ENCODE assay signal across 8 cellular contexts in genomic region chr5:140038373-140038957, GRCh38. TPM values are rescaled to one million over a fixed set of nuclear protein-coding genes. Genes with fewer than 3 reads are reported as not detected.
DNase-seq lines count a peak whose midpoint lies in the region; ATAC-seq and TF ChIP-seq lines count a peak whose summit lies in the region.

No MANE protein-coding gene starts in this region.

- CTCF ChIA-PET in BJ (lab: Yijun Ruan, JAX): interaction anchor here (1.2 kb wide), 1 partner anchor 118 kb away, joined by 4 read pairs; no protein-coding TSS in a partner anchor
- CTCF ChIA-PET in HEK293 (lab: Yijun Ruan, JAX): interaction anchor here (1.8 to 1.9 kb wide), 2 partner anchors 9 to 69 kb away, joined by 4 to 7 read pairs; no protein-coding TSS in a partner anchor

- H3K79me1 ChIP-seq in mesenchymal stem cell (replicated peaks; ENCODE audit: low read length, poor library complexity, severe bottlenecking): no peaks in the 10 kb centered on the region

- TF ChIP-seq CTCF in BJ (IDR thresholded peaks at IDR 0.05; ENCODE audit: insufficient read depth, low read depth, low read length) (no peak), HEK293 (tag by site-specific recombination; IDR thresholded peaks at IDR 0.05) (no peak), body of pancreas (IDR thresholded peaks at IDR 0.05) (no peak)

- H3K14ac ChIP-seq in mesenchymal stem cell (ENCODE audit: low read length in 2 of 2): no peak overlapping the region

- peaks cover 71% of the 10 kb centered on the region for H3K27me3 Mint-ChIP-seq in activated T-cell treated with anti-CD3 and anti-CD28 coated beads, Interleukin-2, amount 50 U/mL, for 72 hours (ENCODE audit: low read depth)

- H3K36me3 ChIP-seq in BJ (ENCODE audit: control insufficient read depth, insufficient read depth, low read length) (no peaks in the 10 kb centered on the region), HEK293 (ENCODE audit: control insufficient read depth in 2 of 2, insufficient read depth in 1 of 2, low read length in 2 of 2) (no peaks in the 10 kb centered on the region), body of pancreas (replicated peaks in 1 of 2; ENCODE audit: insufficient read depth in 1 of 2, low read depth in 2 of 2) (no peaks in the 10 kb centered on the region), mesenchymal stem cell (ENCODE audit: control insufficient read depth in 1 of 2, insufficient read depth in 2 of 2, low read depth in 1 of 2, low read length in 2 of 2) (no peaks in the 10 kb centered on the region)

- no peaks in the 10 kb centered on the region for H3K9me3 Mint-ChIP-seq in activated T-cell treated with anti-CD3 and anti-CD28 coated beads, Interleukin-2, amount 50 U/mL, for 72 hours

- peaks cover 7% of the 10 kb centered on the region for H3K4me1 Mint-ChIP-seq in activated T-cell treated with anti-CD3 and anti-CD28 coated beads, Interleukin-2, amount 50 U/mL, for 72 hours (ENCODE audit: low read depth)

- H4K8ac ChIP-seq in mesenchymal stem cell (ENCODE audit: low read length): no peak overlapping the region

- no peak overlapping the region for H3K23ac ChIP-seq in mesenchymal stem cell (ENCODE audit: low read length in 2 of 2)

- peak overlapping the region; percentile 92 for H3K9ac ChIP-seq in mesenchymal stem cell (ENCODE audit: low read length)

- no peak overlapping the region for H2AK5ac ChIP-seq in mesenchymal stem cell (ENCODE audit: low read length, severe bottlenecking)

- no peak for TF ChIP-seq POLR2A in body of pancreas (IDR thresholded peaks at IDR 0.05)

- POLR2A ChIA-PET in BJ (lab: Charles Lee) (no interaction called here), HEK293 (lab: Yijun Ruan, JAX) (no interaction called here)

- DNase-seq in BJ (ENCODE audit: low read depth) (no peak), body of pancreas (no peak), mesenchymal stem cell (peak; percentile 56), amniotic stem cell (lab: John Stamatoyannopoulos, UW) (no peak), activated gamma-delta T cell (lab: John Stamatoyannopoulos, UW) (no peak)
- DNase-seq in stimulated activated CD4-positive, alpha-beta T cell treated with anti-CD3 and anti-CD28 coated beads, Interleukin-2, amount 100 ng/mL, for 24 hours: no peak
- DNase-seq in activated T-cell treated with anti-CD3 and anti-CD28 coated beads, Interleukin-2, amount 50 U/mL, for 72 hours: no peak

- peaks cover 0 to 2% of the 10 kb centered on the region in 2 donors for H3K36me3 Mint-ChIP-seq in activated T-cell treated with anti-CD3 and anti-CD28 coated beads, Interleukin-2, amount 50 U/mL, for 72 hours (ENCODE audit: insufficient read depth in 2 of 2)

- no peak overlapping the region for H2BK15ac ChIP-seq in mesenchymal stem cell (ENCODE audit: low read depth, poor library complexity, severe bottlenecking)

- H2BK12ac ChIP-seq in mesenchymal stem cell (ENCODE audit: low read length in 2 of 2): no peak overlapping the region

- H2BK5ac ChIP-seq in mesenchymal stem cell (ENCODE audit: low read depth, low read length, poor library complexity, severe bottlenecking): no peak overlapping the region

- intact Hi-C loops in body of pancreas (cut with DNase I): no loop called here

- no peak overlapping the region for H2BK120ac ChIP-seq in mesenchymal stem cell (ENCODE audit: low read depth, low read length)

- H3K4me1 ChIP-seq in HEK293 (ENCODE audit: control insufficient read depth, insufficient read depth, low read length) (peaks cover 19% of the 10 kb centered on the region), body of pancreas (peaks cover 33% of the 10 kb centered on the region), mesenchymal stem cell (ENCODE audit: control insufficient read depth, insufficient read depth, low read depth, low read length) (peaks cover 18% of the 10 kb centered on the region)

- H3K9me3 ChIP-seq in HEK293 (ENCODE audit: control insufficient read depth, insufficient read depth, low read depth, low read length): no peaks in the 10 kb centered on the region
- H3K9me3 ChIP-seq in body of pancreas: no peaks in the 10 kb centered on the region
- H3K9me3 ChIP-seq in mesenchymal stem cell (ENCODE audit: control insufficient read depth, low read length): no peaks in the 10 kb centered on the region

- no peak overlapping the region for H3K27ac Mint-ChIP-seq in activated T-cell treated with anti-CD3 and anti-CD28 coated beads, Interleukin-2, amount 50 U/mL, for 72 hours

- peaks cover 5% of the 10 kb centered on the region for H3K27me3 ChIP-seq in BJ (ENCODE audit: control insufficient read depth, insufficient read depth, low read length)
- H3K27me3 ChIP-seq in body of pancreas: no peaks in the 10 kb centered on the region
- peaks cover 0 to 3% of the 10 kb centered on the region in 2 experiments for H3K27me3 ChIP-seq in mesenchymal stem cell (ENCODE audit: control insufficient read depth in 1 of 2, insufficient read depth in 1 of 2, low read length in 2 of 2)

- no peak overlapping the region for H4K91ac ChIP-seq in mesenchymal stem cell (ENCODE audit: low read length)

- H2AFZ ChIP-seq in mesenchymal stem cell (ENCODE audit: low read depth, low read length): peak overlapping the region; percentile 48

- 7 to 13% methylated on average over 7 of the region's 7 CpGs for WGBS in body of pancreas, 2 donors
- 28% methylated on average over 6 of the region's 7 CpGs for WGBS in mesenchymal stem cell

- H3K18ac ChIP-seq in mesenchymal stem cell (ENCODE audit: low read depth in 1 of 2, low read length in 2 of 2): no peak overlapping the region

- H3K4me3 ChIP-seq in BJ (ENCODE audit: low read depth, low read length) (peak overlapping the region; percentile 38), HEK293 (ENCODE audit: low read depth, low read length) (peak overlapping the region; percentile 39), body of pancreas (peak overlapping the region in 1 of 2 donors; percentile 14), mesenchymal stem cell (ENCODE audit: insufficient read depth in 1 of 2, low read depth in 1 of 2, low read length in 2 of 2) (peak overlapping the region in 1 of 2 experiments; percentile 86)

- peak overlapping the region; percentile 56 for H3K4me2 ChIP-seq in mesenchymal stem cell (ENCODE audit: low read length, poor library complexity, severe bottlenecking)

- H3K27ac ChIP-seq in HEK293 (ENCODE audit: extremely low read depth, low read depth, low read length) (no peak overlapping the region), body of pancreas (peak overlapping the region; percentile 64 to 91 (median 74)), mesenchymal stem cell (ENCODE audit: low read length, poor library complexity, severe bottlenecking) (no peak overlapping the region)

- H3K4ac ChIP-seq in mesenchymal stem cell (ENCODE audit: low read depth in 1 of 2, low read length in 2 of 2): no peak overlapping the region

- H3K4me3 Mint-ChIP-seq in activated T-cell treated with anti-CD3 and anti-CD28 coated beads, Interleukin-2, amount 50 U/mL, for 72 hours: peak overlapping the region in 1 of 2 donors; percentile 7

- no peak for ATAC-seq in body of pancreas
- no peak for ATAC-seq in activated T-cell treated with anti-CD3 and anti-CD28 coated beads, Interleukin-2, amount 50 U/mL, for 72 hours (replicated peaks in 1 of 2)

TF ChIP-seq in HEK293, 187 proteins besides CTCF, POLR2A, EP300 and RAD21:
- TF ChIP-seq PRDM1 (tag by site-specific recombination; IDR thresholded peaks at IDR 0.05) (peak; percentile 76), ZBTB17 (tag by site-specific recombination; IDR thresholded peaks at IDR 0.05) (peak; percentile 96), MZF1 (tag by site-specific recombination; IDR thresholded peaks at IDR 0.05; ENCODE audit: borderline replicate concordance) (no peak), ZNF335 (tag by site-specific recombination; conservative IDR thresholded peaks at IDR 0.05) (peak; percentile 43; the same call in 1 of the 2 replicates), ZSCAN30 (tag by site-specific recombination; IDR thresholded peaks at IDR 0.05) (no peak), KLF17 (tag by site-specific recombination; IDR thresholded peaks at IDR 0.05) (no peak), ZBTB48 (tag by site-specific recombination; IDR thresholded peaks at IDR 0.05) (no peak)

RNA-seq across cellular contexts. Expression of gene NRG2, which starts 4.6 kb away (rescaled TPM):
- polyA plus RNA-seq in BJ (2011; rRNA removed): not detected in 2 replicates
- polyA minus RNA-seq in BJ (2011; rRNA and poly(A)+ RNA removed): not detected in 2 replicates
- 1 to 10 TPM; 5.6 to 6.5 TPM for total RNA-seq in body of pancreas
- 0.35 TPM for polyA plus RNA-seq in mesenchymal stem cell (2013, experiment 1 of 2)
- 0.34 TPM for polyA plus RNA-seq in mesenchymal stem cell (2013, experiment 2 of 2)
- total RNA-seq in activated T-cell treated with anti-CD3 and anti-CD28 coated beads, Interleukin-2, amount 50 U/mL, for 72 hours: under 1 TPM; 0.07 to 0.23 TPM

Comparison
In these comparisons a context has a peak if more than half of its experiments do, and no peak if none do; other contexts are left out.
1. H3K27ac ChIP-seq: peak in body of pancreas (4 of 4); none in HEK293 (single experiment) and mesenchymal stem cell (single experiment).
2. RNA of gene NRG2, which starts 4.6 kb away (total RNA-seq): 5.6 to 6.5 TPM in body of pancreas; 0.07 to 0.23 TPM in activated T-cell treated with anti-CD3 and anti-CD28 coated beads, Interleukin-2, amount 50 U/mL, for 72 hours; every median in the first group is over 4 times any median in the second.